ENCODE assay signal across 20 cellular contexts in genomic region chr17:19294443-19294842, GRCh38.
"Had no signal": no experiment of that assay in that cellular context is flagged by ENCODE, and none has a peak within 500 bp of the region (broad histone marks: within the 10 kb centered on the region; RNA-seq: fewer than 3 reads in every experiment).

No MANE protein-coding gene starts in this region.

- DNase-seq: activated CD4-positive, alpha-beta T cell treated with anti-CD3 and anti-CD28 coated beads for 48 hours; activated CD4-positive, alpha-beta T cell treated with anti-CD3 and anti-CD28 coated beads, Interleukin-2, amount 50 U/mL, for 4 hours; activated CD4-positive, CD25-positive, alpha-beta regulatory T cell treated with anti-CD3 and anti-CD28 coated beads, Interleukin-2, amount 50 U/mL, for 72 hours; activated CD8-positive, alpha-beta memory T cell treated with anti-CD3 and anti-CD28 coated beads, Interleukin-2, amount 50 U/mL, for 48 hours; activated CD8-positive, alpha-beta T cell treated with anti-CD3 and anti-CD28 coated beads, Interleukin-2, amount 10 ng/mL, durations not matched to agents 7 days and 5 days; activated naive CD4-positive, alpha-beta T cell treated with anti-CD3 and anti-CD28 coated beads, Interleukin-2, amount 50 U/mL, for 16 hours; activated naive CD8-positive, alpha-beta T cell treated with anti-CD3 and anti-CD28 coated beads, Interleukin-2, amount 10 ng/mL, durations not matched to agents 7 days and 5 days; activated T-cell treated with anti-CD3 and anti-CD28 coated beads, Interleukin-2, amount 50 U/mL, for 1 hour; adrenal gland; anterior cingulate cortex; central memory CD4-positive, alpha-beta T cell; NCI-H1105 treated with DMSO at 0.1 percent for 48 hours; NCI-H1436 treated with DMSO at 0.1 percent for 48 hours; NCI-H187; NCI-H2081; NCI-H510A treated with DMSO at 0.1 percent for 48 hours; SHP77; SW 1271 had no signal

- H3K4me3 ChIP-seq: adrenal gland, SJSA1 had no signal

- H3K36me3 Mint-ChIP-seq: activated naive CD8-positive, alpha-beta T cell treated with anti-CD3 and anti-CD28 coated beads, Interleukin-2, amount 10 ng/mL, durations not matched to agents 7 days and 5 days; WTC11 had no signal

- H3K36me3 ChIP-seq: adrenal gland, SJSA1 had no signal

- H3K9me3 ChIP-seq: adrenal gland, SJSA1 had no signal

- H3K4me1 ChIP-seq: SJSA1 had no signal

- H3K27ac Mint-ChIP-seq: activated CD8-positive, alpha-beta T cell treated with anti-CD3 and anti-CD28 coated beads, Interleukin-2, amount 10 ng/mL, durations not matched to agents 7 days and 5 days; activated naive CD8-positive, alpha-beta T cell treated with anti-CD3 and anti-CD28 coated beads, Interleukin-2, amount 10 ng/mL, durations not matched to agents 7 days and 5 days had no signal

- H3K9me3 Mint-ChIP-seq: activated naive CD8-positive, alpha-beta T cell treated with anti-CD3 and anti-CD28 coated beads, Interleukin-2, amount 10 ng/mL, durations not matched to agents 7 days and 5 days; WTC11 had no signal

- H3K27me3 ChIP-seq: adrenal gland, SJSA1 had no signal

- H3K27ac ChIP-seq: adrenal gland, SJSA1 had no signal

- H3K4me3 Mint-ChIP-seq: activated CD8-positive, alpha-beta T cell treated with anti-CD3 and anti-CD28 coated beads, Interleukin-2, amount 10 ng/mL, durations not matched to agents 7 days and 5 days; activated naive CD8-positive, alpha-beta T cell treated with anti-CD3 and anti-CD28 coated beads, Interleukin-2, amount 10 ng/mL, durations not matched to agents 7 days and 5 days; WTC11 had no signal
